8 cellular contexts compared by ENCODE assay signal in genomic region chr1:117366982-117367768, GRCh38. TPM values are rescaled to one million over a fixed set of nuclear protein-coding genes. Genes with fewer than 3 reads are reported as not detected.
DNase-seq lines count a peak whose midpoint lies in the region; ATAC-seq and TF ChIP-seq lines count a peak whose summit lies in the region.

Gene MAN1A2, plus strand, starts transcription at chr1:117367449. Its CDS starts 735 bp downstream, at chr1:117368184.

- H3K27ac Mint-ChIP-seq in Calu3 (ENCODE audit: unreplicated experiment) (peak within 1 kb of the TSS; percentile 82), natural killer cell (peak within 1 kb of the TSS; percentile 91 to 94)
- H3K27ac Mint-ChIP-seq in activated T-helper 2 cell treated with anti-CD3 and anti-CD28 coated beads, Interferon-gamma antibody, Interleukin-2, Interleukin-4, amounts not matched to agents 10 μg/mL and 5 μg/mL and 100 μg/mL, durations not matched to agents 14 hours and 24 hours and 36 hours: peak within 1 kb of the TSS; percentile 93

- peak; percentile 89 for DNase-seq in Calu3
- DNase-seq in HT-29 (ENCODE audit: low spot score): peak; percentile 76
- peak; percentile 86 for DNase-seq in RKO (ENCODE audit: low spot score)
- peak; percentile 77 for DNase-seq in activated T-helper 2 cell treated with anti-CD3 and anti-CD28 coated beads, Interferon-gamma antibody, Interleukin-2, Interleukin-4, amounts not matched to agents 10 μg/mL and 5 μg/mL and 100 μg/mL, durations not matched to agents 14 hours and 24 hours and 36 hours (ENCODE audit: low spot score)
- DNase-seq in fibroblast of mammary gland (ENCODE audit: low read depth): peak; percentile 71
- peak; percentile 68 for DNase-seq in natural killer cell
- DNase-seq in stimulated activated naive CD8-positive, alpha-beta T cell treated with anti-CD3 and anti-CD28 coated beads, Interleukin-15, Interleukin-2, amounts not matched to agents 100 U/mL and 50 U/mL, for 24 hours: peak; percentile 79

- peak within 1 kb of the TSS; percentile 89 for H3K4me3 ChIP-seq in fibroblast of mammary gland (ENCODE audit: control insufficient read depth, low read depth, low read length)

- CTCF ChIA-PET in Calu3 (lab: Charles Lee): interaction anchor here (0.6 to 1.0 kb wide), 2 partner anchors 27 to 46 kb away, joined by 3 to 4 read pairs; no protein-coding TSS in a partner anchor

- H3K27me3 Mint-ChIP-seq in Calu3 (ENCODE audit: unreplicated experiment) (no peaks in the 10 kb centered on the region), natural killer cell (ENCODE audit: low read depth in 2 of 2) (no peaks in the 10 kb centered on the region)
- H3K27me3 Mint-ChIP-seq in activated T-helper 2 cell treated with anti-CD3 and anti-CD28 coated beads, Interferon-gamma antibody, Interleukin-2, Interleukin-4, amounts not matched to agents 10 μg/mL and 5 μg/mL and 100 μg/mL, durations not matched to agents 14 hours and 24 hours and 36 hours (ENCODE audit: low read depth): no peaks in the 10 kb centered on the region

- H3K4me1 Mint-ChIP-seq in Calu3 (ENCODE audit: low read depth, unreplicated experiment): peaks cover 23% of the 10 kb centered on the region
- H3K4me1 Mint-ChIP-seq in activated T-helper 2 cell treated with anti-CD3 and anti-CD28 coated beads, Interferon-gamma antibody, Interleukin-2, Interleukin-4, amounts not matched to agents 10 μg/mL and 5 μg/mL and 100 μg/mL, durations not matched to agents 14 hours and 24 hours and 36 hours (ENCODE audit: low read depth): peaks cover 57% of the 10 kb centered on the region
- peaks cover 55% of the 10 kb centered on the region in 2 donors for H3K4me1 Mint-ChIP-seq in natural killer cell

- peaks cover 34% of the 10 kb centered on the region for H3K36me3 Mint-ChIP-seq in Calu3 (ENCODE audit: insufficient read depth, unreplicated experiment)
- peaks cover 6% of the 10 kb centered on the region for H3K36me3 Mint-ChIP-seq in activated T-helper 2 cell treated with anti-CD3 and anti-CD28 coated beads, Interferon-gamma antibody, Interleukin-2, Interleukin-4, amounts not matched to agents 10 μg/mL and 5 μg/mL and 100 μg/mL, durations not matched to agents 14 hours and 24 hours and 36 hours (ENCODE audit: low read depth)
- H3K36me3 Mint-ChIP-seq in natural killer cell: no peaks in the 10 kb centered on the region

- no TSS peak for BruUV-seq in Calu3 (replicated peaks; lab: Mats Ljungman, UMichigan)

- ATAC-seq in GM19468 (IDR thresholded peaks at IDR 0.05; ENCODE audit: extremely low read depth, unreplicated experiment) (peak; percentile 27), natural killer cell (peak; percentile 60 to 83 (median 71))
- peak; percentile 65 for ATAC-seq in stimulated activated naive CD8-positive, alpha-beta T cell treated with anti-CD3 and anti-CD28 coated beads, Interleukin-15, Interleukin-2, amounts not matched to agents 100 U/mL and 50 U/mL, for 24 hours

- H3K4me3 Mint-ChIP-seq in Calu3 (ENCODE audit: low read depth, unreplicated experiment) (peak within 1 kb of the TSS; percentile 89), natural killer cell (peak within 1 kb of the TSS; percentile 96)
- H3K4me3 Mint-ChIP-seq in activated T-helper 2 cell treated with anti-CD3 and anti-CD28 coated beads, Interferon-gamma antibody, Interleukin-2, Interleukin-4, amounts not matched to agents 10 μg/mL and 5 μg/mL and 100 μg/mL, durations not matched to agents 14 hours and 24 hours and 36 hours (ENCODE audit: low read depth): peak within 1 kb of the TSS; percentile 90

- H3K9me3 Mint-ChIP-seq in Calu3 (ENCODE audit: low read depth, unreplicated experiment): no peaks in the 10 kb centered on the region
- no peaks in the 10 kb centered on the region for H3K9me3 Mint-ChIP-seq in activated T-helper 2 cell treated with anti-CD3 and anti-CD28 coated beads, Interferon-gamma antibody, Interleukin-2, Interleukin-4, amounts not matched to agents 10 μg/mL and 5 μg/mL and 100 μg/mL, durations not matched to agents 14 hours and 24 hours and 36 hours
- H3K9me3 Mint-ChIP-seq in natural killer cell: no peaks in the 10 kb centered on the region

- intact Hi-C loops in Calu3 (cut with micrococcal nuclease; ENCODE audit: unreplicated experiment): no loop called here
- intact Hi-C loops in activated T-helper 2 cell treated with anti-CD3 and anti-CD28 coated beads, Interferon-gamma antibody, Interleukin-2, Interleukin-4, amounts not matched to agents 10 μg/mL and 5 μg/mL and 100 μg/mL, durations not matched to agents 14 hours and 24 hours and 36 hours (cut with micrococcal nuclease): loop anchor here (1.0 to 10.0 kb wide), 6 partner anchors 238 to 562 kb away; partner anchors contain the start of genes GDAP2, TRIM45, TTF2 and WDR3
- intact Hi-C loops in natural killer cell (cut with micrococcal nuclease): loop anchor here (5.0 kb wide), 1 partner anchor 240 kb away; the partner anchor contains the start of gene TENT5C

- TF ChIP-seq CTCF in Calu3 (IDR thresholded peaks at IDR 0.05; ENCODE audit: unreplicated experiment): no peak
- TF ChIP-seq CTCF in fibroblast of mammary gland (conservative IDR thresholded peaks at IDR 0.05; ENCODE audit: control insufficient read depth, insufficient read depth, low read depth, low read length): no peak
- TF ChIP-seq CTCF in natural killer cell (IDR thresholded peaks at IDR 0.05): no peak

RNA-seq across cellular contexts. Expression of gene MAN1A2, which starts in this region (rescaled TPM):
- total RNA-seq in Calu3 (2022): 26.6 and 28.2 TPM in 2 replicates
- total RNA-seq in HT-29 (2014; rRNA removed; shearing (Covaris generic)): 17.5 and 20.4 TPM in 2 replicates
- total RNA-seq in activated T-helper 2 cell treated with anti-CD3 and anti-CD28 coated beads, Interferon-gamma antibody, Interleukin-2, Interleukin-4, amounts not matched to agents 10 μg/mL and 5 μg/mL and 100 μg/mL, durations not matched to agents 14 hours and 24 hours and 36 hours: 26.0 and 27.1 TPM in 2 replicates
- total RNA-seq in natural killer cell: 10 to 100 TPM; 75.5 to 90.0 (median 87.1) TPM

Comparison
In these comparisons a context has a peak if more than half of its experiments do, and no peak if none do; other contexts are left out.
1. Peak in every context shown above with its lines: DNase-seq, ATAC-seq and H3K4me3 ChIP-seq.